In genomic region chr7:25763461-25763860, GRCh38 we compare ENCODE assay signal across 8 cellular contexts.
"Had no signal": no experiment of that assay in that cellular context is flagged by ENCODE, and none has a peak within 500 bp of the region (broad histone marks: within the 10 kb centered on the region; RNA-seq: fewer than 3 reads in every experiment).

No MANE protein-coding gene starts in this region.

- H3K4me3 ChIP-seq: GM23338 had no signal

- DNase-seq: H9, HCEC 1CT, IMR-90, KBM-7 had no signal

- ATAC-seq: GM23338 had no signal

- H3K27ac Mint-ChIP-seq: GM23338, H9 had no signal

- H2AFZ ChIP-seq: GM23338 had no signal

- FAIRE-seq: H1, H54, HTR-8/SVneo had no signal

- H3K4me2 ChIP-seq: GM23338 had no signal

- H3K9me3 Mint-ChIP-seq: GM23338 had no signal

- H3K4me3 Mint-ChIP-seq: GM23338, H9 had no signal
